In genomic region chr21:33332143-33332542, GRCh38 we compare ENCODE assay signal across 12 cellular contexts. TPM values are rescaled to one million over a fixed set of nuclear protein-coding genes. Genes with fewer than 3 reads are reported as not detected.
A peak's percentile ranks its signal among the peaks of the same experiment; 100 is the strongest.
DNase-seq lines count a peak whose midpoint lies in the region; ATAC-seq and TF ChIP-seq lines count a peak whose summit lies in the region.
"Had no signal": no experiment of that assay in that cellular context is flagged by ENCODE, and none has a peak within 500 bp of the region (broad histone marks: within the 10 kb centered on the region; RNA-seq: fewer than 3 reads in every experiment).

No MANE protein-coding gene starts in this region.

- H3K27me3 ChIP-seq in testis: no peaks in the 10 kb centered on the region
- H3K27me3 ChIP-seq: SJCRH30 had no signal

- intact Hi-C loops in activated T-helper 2 cell treated with anti-CD3 and anti-CD28 coated beads, Interferon-gamma antibody, Interleukin-2, Interleukin-4, amounts not matched to agents 10 μg/mL and 5 μg/mL and 100 μg/mL, durations not matched to agents 14 hours and 24 hours and 36 hours (cut with micrococcal nuclease): no loop called here
- intact Hi-C loops in testis (cut with DNase I; ENCODE audit: low total_unique reads): no loop called here

- H3K27me3 Mint-ChIP-seq in activated T-helper 2 cell treated with anti-CD3 and anti-CD28 coated beads, Interferon-gamma antibody, Interleukin-2, Interleukin-4, amounts not matched to agents 10 μg/mL and 5 μg/mL and 100 μg/mL, durations not matched to agents 14 hours and 24 hours and 36 hours (ENCODE audit: low read depth): no peaks in the 10 kb centered on the region

- in situ Hi-C loops in GM13977 (cut with MboI; ENCODE audit: low pct_unique_long_range_greater_than_20kb, low sequenced_read_pairs, unreplicated experiment): no loop called here

- no peak overlapping the region for H3K4me3 ChIP-seq in testis
- H3K4me3 ChIP-seq: prostate gland, SJCRH30 had no signal

- peaks cover 52% of the 10 kb centered on the region for H3K4me1 Mint-ChIP-seq in activated T-helper 2 cell treated with anti-CD3 and anti-CD28 coated beads, Interferon-gamma antibody, Interleukin-2, Interleukin-4, amounts not matched to agents 10 μg/mL and 5 μg/mL and 100 μg/mL, durations not matched to agents 14 hours and 24 hours and 36 hours (ENCODE audit: low read depth)

- TF ChIP-seq CTCF in GM13977 (IDR thresholded peaks at IDR 0.05; ENCODE audit: extremely low read depth, insufficient read depth, missing control alignments): no peak
- TF ChIP-seq CTCF in testis (IDR thresholded peaks at IDR 0.05): no peak

- TF ChIP-seq POLR2A in testis (IDR thresholded peaks at IDR 0.05): no peak

- H3K9me3 ChIP-seq in testis: no peaks in the 10 kb centered on the region
- H3K9me3 ChIP-seq: prostate gland had no signal

- no peaks in the 10 kb centered on the region for H3K4me1 ChIP-seq in testis
- H3K4me1 ChIP-seq: prostate gland had no signal

- DNase-seq in GM13977 (ENCODE audit: low spot score) (peak; percentile 27), NCI-H1105 (lab: John Stamatoyannopoulos, UW) (no peak), testis (no peak), iPS-NIHi11 (ENCODE audit: low spot score) (no peak)
- no peak for DNase-seq in activated T-helper 2 cell treated with anti-CD3 and anti-CD28 coated beads, Interferon-gamma antibody, Interleukin-2, Interleukin-4, amounts not matched to agents 10 μg/mL and 5 μg/mL and 100 μg/mL, durations not matched to agents 14 hours and 24 hours and 36 hours (ENCODE audit: low spot score)
- no peak for DNase-seq in activated effector memory CD4-positive, alpha-beta T cell treated with anti-CD3 and anti-CD28 coated beads, Interleukin-2, amount 50 U/mL, for 16 hours
- DNase-seq: activated gamma-delta T cell, NCI-H1694 treated with DMSO at 0.1 percent for 48 hours, SJCRH30 had no signal

- H3K27ac Mint-ChIP-seq in activated T-helper 2 cell treated with anti-CD3 and anti-CD28 coated beads, Interferon-gamma antibody, Interleukin-2, Interleukin-4, amounts not matched to agents 10 μg/mL and 5 μg/mL and 100 μg/mL, durations not matched to agents 14 hours and 24 hours and 36 hours: peak overlapping the region; percentile 13

- peak; percentile 78 for ATAC-seq in GM19455 (IDR thresholded peaks at IDR 0.05; ENCODE audit: unreplicated experiment)
- ATAC-seq in HG03103 (IDR thresholded peaks at IDR 0.05; ENCODE audit: low read depth, unreplicated experiment): peak; percentile 80

- H3K36me3 ChIP-seq in testis (ENCODE audit: low read depth, missing control alignments): no peaks in the 10 kb centered on the region
- H3K36me3 ChIP-seq: prostate gland had no signal

- 100% methylated on average over 1 of the region's 1 CpG for WGBS in testis, 2 donors

- H3K4me3 Mint-ChIP-seq in activated T-helper 2 cell treated with anti-CD3 and anti-CD28 coated beads, Interferon-gamma antibody, Interleukin-2, Interleukin-4, amounts not matched to agents 10 μg/mL and 5 μg/mL and 100 μg/mL, durations not matched to agents 14 hours and 24 hours and 36 hours (ENCODE audit: low read depth): peak overlapping the region; percentile 14

- no peak overlapping the region for H3K27ac ChIP-seq in testis
- H3K27ac ChIP-seq: prostate gland, SJCRH30 had no signal

- H3K36me3 Mint-ChIP-seq in activated T-helper 2 cell treated with anti-CD3 and anti-CD28 coated beads, Interferon-gamma antibody, Interleukin-2, Interleukin-4, amounts not matched to agents 10 μg/mL and 5 μg/mL and 100 μg/mL, durations not matched to agents 14 hours and 24 hours and 36 hours (ENCODE audit: low read depth): peaks cover 67% of the 10 kb centered on the region

- peaks cover 22% of the 10 kb centered on the region for H3K9me3 Mint-ChIP-seq in activated T-helper 2 cell treated with anti-CD3 and anti-CD28 coated beads, Interferon-gamma antibody, Interleukin-2, Interleukin-4, amounts not matched to agents 10 μg/mL and 5 μg/mL and 100 μg/mL, durations not matched to agents 14 hours and 24 hours and 36 hours

RNA-seq across cellular contexts. Expression of gene IFNAR1, which starts 7.4 kb away (rescaled TPM):
- total RNA-seq in activated T-helper 2 cell treated with anti-CD3 and anti-CD28 coated beads, Interferon-gamma antibody, Interleukin-2, Interleukin-4, amounts not matched to agents 10 μg/mL and 5 μg/mL and 100 μg/mL, durations not matched to agents 14 hours and 24 hours and 36 hours: 26.8 and 27.9 TPM in 2 replicates
- 10 to 100 TPM; 22.8 to 25.0 TPM for total RNA-seq in testis
- polyA plus RNA-seq in testis (ENCODE audit: insufficient read depth, low read depth, low replicate concordance): 22.1 TPM
